ENCODE assay signal across 9 cellular contexts in the genomic region with DNA sequence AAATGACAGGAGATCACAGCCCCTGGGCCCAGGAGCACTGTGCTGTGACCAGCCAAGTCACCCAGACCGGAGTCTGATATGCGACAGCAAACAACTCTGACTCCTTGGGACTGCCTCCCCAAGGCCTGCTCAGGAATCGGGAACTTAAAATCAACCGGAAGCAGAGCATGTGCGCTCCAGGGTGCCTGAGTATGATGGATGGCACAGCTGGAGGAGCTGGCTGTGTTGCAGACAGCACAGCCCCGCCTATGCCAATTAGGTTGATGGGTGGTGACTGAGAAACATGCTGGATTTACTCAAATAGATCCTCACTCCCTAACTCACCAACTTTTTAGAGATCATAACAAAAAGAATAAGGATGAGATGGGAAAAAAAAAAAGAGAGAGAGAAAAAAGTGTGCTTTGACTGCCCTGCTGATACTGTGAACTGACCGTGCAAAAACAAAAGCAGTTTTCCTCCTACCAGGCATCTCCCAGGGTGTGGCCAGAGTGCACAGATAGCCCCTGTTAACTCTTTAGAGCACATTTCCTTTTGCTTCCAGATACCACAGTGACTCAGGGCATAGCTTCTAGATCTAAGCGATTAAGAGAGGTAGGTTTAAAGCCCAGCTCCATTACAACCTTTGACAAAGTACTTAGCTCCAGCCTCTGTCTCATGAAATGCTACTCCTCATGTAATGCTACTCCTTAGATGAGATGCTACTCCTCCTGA. TPM values are rescaled to one million over a fixed set of nuclear protein-coding genes. Genes with fewer than 3 reads are reported as not detected.
DNase-seq lines count a peak whose midpoint lies in the region; TF ChIP-seq lines count a peak whose summit lies in the region.
"Had no signal": no experiment of that assay in that cellular context is flagged by ENCODE, and none has a peak within 500 bp of the region (broad histone marks: within the 10 kb centered on the region; RNA-seq: fewer than 3 reads in every experiment).

No MANE protein-coding gene starts in this region.

- peak overlapping the region; percentile 46 for H3K27ac ChIP-seq in left ventricle myocardium inferior (replicated peaks)

- no peak for TF ChIP-seq CTCF in left ventricle myocardium inferior (IDR thresholded peaks at IDR 0.05; ENCODE audit: borderline replicate concordance)

- peaks cover 18% of the 10 kb centered on the region for H3K4me1 ChIP-seq in left ventricle myocardium inferior
- peaks cover 12% of the 10 kb centered on the region for H3K4me1 ChIP-seq in skeletal muscle satellite cell (ENCODE audit: control insufficient read depth, insufficient read depth, low read length)

- H3K36me3 ChIP-seq in left ventricle myocardium inferior (no peaks in the 10 kb centered on the region), skeletal muscle satellite cell (ENCODE audit: insufficient read depth, low read length) (no peaks in the 10 kb centered on the region)

- intact Hi-C loops in left ventricle myocardium inferior (cut with micrococcal nuclease): no loop called here

- H3K4me3 ChIP-seq in left ventricle myocardium inferior (no peak overlapping the region), skeletal muscle satellite cell (ENCODE audit: low read length) (no peak overlapping the region)

- no peak overlapping the region for H3K9ac ChIP-seq in skeletal muscle satellite cell (ENCODE audit: low read depth, low read length)

- DNase-seq in KBM-7: peak; percentile 98
- DNase-seq in RPMI7951 (ENCODE audit: low read depth): peak; percentile 38
- peak; percentile 22 for DNase-seq in left ventricle myocardium inferior
- no peak for DNase-seq in stimulated activated CD4-positive, alpha-beta T cell treated with anti-CD3 and anti-CD28 coated beads, Interleukin-12 subunit alpha, Interleukin-12 subunit beta, amount 100 ng/mL, for 4 hours
- DNase-seq in NCI-H2107 treated with DMSO at 0.1 percent for 48 hours (lab: John Stamatoyannopoulos, UW; ENCODE audit: unreplicated experiment): no peak
- DNase-seq in SW 1271 (lab: John Stamatoyannopoulos, UW): no peak
- DNase-seq: activated CD8-positive, alpha-beta T cell treated with anti-CD3 and anti-CD28 coated beads, Interleukin-2, amount 10 ng/mL, durations not matched to agents 7 days and 5 days; HFFc6 had no signal

- peak overlapping the region; percentile 31 for H3K4me2 ChIP-seq in skeletal muscle satellite cell (ENCODE audit: low read length)

- in situ Hi-C loops in KBM-7 (cut with MboI; ENCODE audit: low pct_unique_long_range_greater_than_20kb, low sequenced_read_pairs): no loop called here

- H3K27me3 ChIP-seq in left ventricle myocardium inferior (ENCODE audit: low read depth): peaks cover 66% of the 10 kb centered on the region
- H3K27me3 ChIP-seq in skeletal muscle satellite cell (ENCODE audit: control insufficient read depth, insufficient read depth, low read length): peaks cover 39% of the 10 kb centered on the region

- H3K9me3 ChIP-seq in left ventricle myocardium inferior (replicated peaks) (no peaks in the 10 kb centered on the region), skeletal muscle satellite cell (replicated peaks; ENCODE audit: low read length) (no peaks in the 10 kb centered on the region)

RNA-seq across cellular contexts. Expression of gene STON2, which starts 27.4 kb away (rescaled TPM):
- total RNA-seq in RPMI7951 (2014; rRNA removed; shearing (Covaris generic)): 0.49 and 1.6 TPM in 2 replicates
- total RNA-seq in left ventricle myocardium inferior: 8.3 TPM
- total RNA-seq in skeletal muscle satellite cell (2012; rRNA removed): 3.5 and 5.6 TPM in 2 replicates
- total RNA-seq: HFFc6 had no signal

Comparison
In these comparisons a context has a peak if more than half of its experiments do, and no peak if none do; other contexts are left out.
1. DNase-seq: peak in KBM-7 (single experiment), RPMI7951 (single experiment) and left ventricle myocardium inferior (single experiment); none in stimulated activated CD4-positive, alpha-beta T cell treated with anti-CD3 and anti-CD28 coated beads, Interleukin-12 subunit alpha, Interleukin-12 subunit beta, amount 100 ng/mL, for 4 hours (single experiment), NCI-H2107 treated with DMSO at 0.1 percent for 48 hours (single experiment) and SW 1271 (0 of 2).